8 cellular contexts compared by ENCODE assay signal in genomic region chr5:139561655-139562451, GRCh38. TPM values are rescaled to one million over a fixed set of nuclear protein-coding genes. Genes with fewer than 3 reads are reported as not detected.
DNase-seq lines count a peak whose midpoint lies in the region; ATAC-seq and TF ChIP-seq lines count a peak whose summit lies in the region.

No MANE protein-coding gene starts in this region.

- peaks cover 12% of the 10 kb centered on the region for H3K36me3 ChIP-seq in SJCRH30
- no peaks in the 10 kb centered on the region for H3K36me3 ChIP-seq in iPS DF 6.9 (ENCODE audit: control insufficient read depth, insufficient read depth, low read length)
- peaks cover 5% of the 10 kb centered on the region for H3K36me3 ChIP-seq in skeletal muscle satellite cell (ENCODE audit: insufficient read depth, low read length)

- DNase-seq in AG20443 (ENCODE audit: low spot score), result peak; percentile 71
- DNase-seq in SJCRH30, result peak; percentile 47 to 61
- DNase-seq in astrocyte of the cerebellum (ENCODE audit: low read depth), result no peak
- DNase-seq in iPS DF 6.9 (ENCODE audit: low read depth, low spot score), result no peak
- DNase-seq in DMS114 treated with DMSO at 0.1 percent for 48 hours (lab: John Stamatoyannopoulos, UW; ENCODE audit: unreplicated experiment), result no peak

- H3K27me3 ChIP-seq in SJCRH30 (no peaks in the 10 kb centered on the region), iPS DF 6.9 (ENCODE audit: control insufficient read depth, insufficient read depth, low read length) (no peaks in the 10 kb centered on the region), skeletal muscle satellite cell (ENCODE audit: control insufficient read depth, insufficient read depth, low read length) (no peaks in the 10 kb centered on the region)

- no CpG with 5 or more reads among the region's 57 CpGs for WGBS in iPS DF 6.9 (ENCODE audit: insufficient coverage, insufficient read length)

- H3K4me1 ChIP-seq in SJCRH30 (peaks cover 3% of the 10 kb centered on the region; the same call in 1 of the 2 replicates), iPS DF 6.9 (ENCODE audit: control insufficient read depth, insufficient read depth, low read length) (no peaks in the 10 kb centered on the region), skeletal muscle satellite cell (ENCODE audit: control insufficient read depth, insufficient read depth, low read length) (peaks cover 26% of the 10 kb centered on the region)

- H3K9me3 ChIP-seq in SJCRH30 (replicated peaks), result no peaks in the 10 kb centered on the region
- no peaks in the 10 kb centered on the region for H3K9me3 ChIP-seq in iPS DF 6.9 (ENCODE audit: control insufficient read depth, insufficient read depth, low read length)
- no peaks in the 10 kb centered on the region for H3K9me3 ChIP-seq in skeletal muscle satellite cell (replicated peaks; ENCODE audit: low read length)

- H3K9ac ChIP-seq in skeletal muscle satellite cell (ENCODE audit: low read depth, low read length), result peak overlapping the region; percentile 95

- peak; percentile 19 for ATAC-seq in GM19035 (IDR thresholded peaks at IDR 0.05; ENCODE audit: unreplicated experiment)
- peak; percentile 20 for ATAC-seq in HG03280 (IDR thresholded peaks at IDR 0.05; ENCODE audit: unreplicated experiment)

- peak overlapping the region; percentile 82 for H3K4me2 ChIP-seq in skeletal muscle satellite cell (ENCODE audit: low read length)

- in situ Hi-C loops in astrocyte of the cerebellum (cut with HindIII; ENCODE audit: low sequenced_read_pairs), result no loop called here

- TF ChIP-seq CTCF in astrocyte of the cerebellum (IDR thresholded peaks at IDR 0.05; ENCODE audit: low read depth, low read length, missing control alignments), result no peak

- H3K27ac ChIP-seq in SJCRH30 (peak overlapping the region; percentile 79), iPS DF 6.9 (ENCODE audit: low read length) (no peak overlapping the region)

- H3K4me3 ChIP-seq in SJCRH30, result peak overlapping the region; percentile 78
- H3K4me3 ChIP-seq in astrocyte of the cerebellum (ENCODE audit: low read depth, low read length), result peak overlapping the region; percentile 89
- H3K4me3 ChIP-seq in iPS DF 6.9 (ENCODE audit: low read length), result peak overlapping the region; percentile 95
- H3K4me3 ChIP-seq in skeletal muscle satellite cell (ENCODE audit: low read length), result peak overlapping the region; percentile 91

RNA-seq across cellular contexts. Expression of gene UBE2D2, which starts 0.7 kb away (rescaled TPM):
- 101 and 106 TPM in 2 replicates for total RNA-seq in SJCRH30 (2014; rRNA removed; shearing (Covaris generic))
- total RNA-seq in skeletal muscle satellite cell (2012; rRNA removed), result 57.0 and 60.7 TPM in 2 replicates

Comparison
In these comparisons a context has a peak if more than half of its experiments do, and no peak if none do; other contexts are left out.
1. DNase-seq: peak in AG20443 (single experiment) and SJCRH30 (2 of 2); none in astrocyte of the cerebellum (single experiment), iPS DF 6.9 (single experiment) and DMS114 treated with DMSO at 0.1 percent for 48 hours (single experiment).
2. Peak in every context shown above with its lines, with median percentiles within 50 percentile points of each other: H3K4me3 ChIP-seq.